In the genomic region with DNA sequence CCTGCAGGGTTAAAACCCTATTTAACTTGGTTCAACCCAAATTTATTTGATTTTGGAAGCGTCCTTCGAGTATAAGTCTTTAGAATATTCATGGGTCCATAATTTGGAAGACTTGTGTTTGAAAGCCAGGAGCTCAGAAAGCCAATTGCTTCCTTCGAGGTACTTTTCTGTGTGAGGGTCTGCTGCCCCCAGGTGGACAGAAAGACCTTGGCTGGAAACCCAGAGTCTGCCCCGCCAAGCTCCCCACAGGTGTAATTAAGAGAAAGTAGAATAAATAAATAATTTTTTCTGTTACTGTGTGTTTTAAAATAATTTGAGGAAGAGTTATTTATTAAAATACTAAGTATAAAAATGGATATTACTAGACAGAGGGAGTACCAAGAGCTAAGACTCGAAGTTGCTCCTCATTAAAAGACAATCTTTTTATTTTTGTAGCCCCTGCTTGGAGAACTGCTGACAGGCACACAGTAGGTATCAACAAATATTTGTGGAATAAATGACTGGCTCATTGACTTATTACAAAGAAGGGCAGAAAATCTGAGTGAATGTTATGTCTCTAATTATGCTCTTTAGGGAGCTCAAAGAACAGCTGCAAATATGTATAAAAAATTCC, we compare ENCODE assay signal across 8 cellular contexts.
DNase-seq lines count a peak whose midpoint lies in the region; ATAC-seq and TF ChIP-seq lines count a peak whose summit lies in the region.

No MANE protein-coding gene starts in this region.

- intact Hi-C loops in left ventricle myocardium superior (cut with micrococcal nuclease): no loop called here

- ATAC-seq in SK-N-SH treated with all-trans-retinoic acid at 6 μM for 48 hours (peak; percentile 54; the same call in 2 of the 3 replicates), GM21360 (IDR thresholded peaks at IDR 0.05; ENCODE audit: unreplicated experiment) (no peak), left ventricle myocardium superior (no peak)

- peak; percentile 52 for DNase-seq in DMS 273 (lab: John Stamatoyannopoulos, UW; ENCODE audit: unreplicated experiment)
- DNase-seq in DMS 273 treated with DMSO at 0.1 percent for 48 hours (lab: John Stamatoyannopoulos, UW): no peak
- peak; percentile 25 for DNase-seq in HT1080 (ENCODE audit: low read depth)
- DNase-seq in kidney glomerular epithelial cell (lab: John Stamatoyannopoulos, UW): peak; percentile 1
- DNase-seq in T1000 (lab: John Stamatoyannopoulos, UW): no peak
- DNase-seq in left ventricle myocardium superior: no peak

TF ChIP-seq in SK-N-SH treated with all-trans-retinoic acid at 6 μM for 48 hours, 23 proteins besides CTCF, POLR2A, EP300 and RAD21:
- no peak for TF ChIP-seq ARNTL (CRISPR knock-in tag; IDR thresholded peaks at IDR 0.05; ENCODE audit: borderline replicate concordance, low read depth)
- TF ChIP-seq PPARA (CRISPR knock-in tag; IDR thresholded peaks at IDR 0.05; ENCODE audit: borderline replicate concordance): no peak
- no peak for TF ChIP-seq TCF4 (CRISPR knock-in tag; IDR thresholded peaks at IDR 0.05; ENCODE audit: borderline replicate concordance)
- TF ChIP-seq BACH2 (CRISPR knock-in tag; IDR thresholded peaks at IDR 0.05; ENCODE audit: borderline replicate concordance): no peak
- TF ChIP-seq ZFP3 (CRISPR knock-in tag; IDR thresholded peaks at IDR 0.05): no peak
- TF ChIP-seq, protein P1, sequence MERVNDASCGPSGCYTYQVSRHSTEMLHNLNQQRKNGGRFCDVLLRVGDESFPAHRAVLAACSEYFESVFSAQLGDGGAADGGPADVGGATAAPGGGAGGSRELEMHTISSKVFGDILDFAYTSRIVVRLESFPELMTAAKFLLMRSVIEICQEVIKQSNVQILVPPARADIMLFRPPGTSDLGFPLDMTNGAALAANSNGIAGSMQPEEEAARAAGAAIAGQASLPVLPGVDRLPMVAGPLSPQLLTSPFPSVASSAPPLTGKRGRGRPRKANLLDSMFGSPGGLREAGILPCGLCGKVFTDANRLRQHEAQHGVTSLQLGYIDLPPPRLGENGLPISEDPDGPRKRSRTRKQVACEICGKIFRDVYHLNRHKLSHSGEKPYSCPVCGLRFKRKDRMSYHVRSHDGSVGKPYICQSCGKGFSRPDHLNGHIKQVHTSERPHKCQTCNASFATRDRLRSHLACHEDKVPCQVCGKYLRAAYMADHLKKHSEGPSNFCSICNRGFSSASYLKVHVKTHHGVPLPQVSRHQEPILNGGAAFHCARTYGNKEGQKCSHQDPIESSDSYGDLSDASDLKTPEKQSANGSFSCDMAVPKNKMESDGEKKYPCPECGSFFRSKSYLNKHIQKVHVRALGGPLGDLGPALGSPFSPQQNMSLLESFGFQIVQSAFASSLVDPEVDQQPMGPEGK (CRISPR knock-in tag; IDR thresholded peaks at IDR 0.05; ENCODE audit: borderline replicate concordance): no peak
- TF ChIP-seq ZFP30 (CRISPR knock-in tag; IDR thresholded peaks at IDR 0.05): no peak
- TF ChIP-seq GLIS3 (CRISPR knock-in tag; IDR thresholded peaks at IDR 0.05): no peak
- TF ChIP-seq OSR1 (CRISPR knock-in tag; IDR thresholded peaks at IDR 0.05): no peak

Comparison
In these comparisons a context has a peak if more than half of its experiments do, and no peak if none do; other contexts are left out.
1. DNase-seq: peak in DMS 273 (single experiment), HT1080 (single experiment) and kidney glomerular epithelial cell (single experiment); none in DMS 273 treated with DMSO at 0.1 percent for 48 hours (single experiment), T1000 (single experiment) and left ventricle myocardium superior (single experiment).